In genomic region chr6:155787168-155787567, GRCh38 we compare ENCODE assay signal across 21 cellular contexts.
"Had no signal": no experiment of that assay in that cellular context is flagged by ENCODE, and none has a peak within 500 bp of the region (broad histone marks: within the 10 kb centered on the region; RNA-seq: fewer than 3 reads in every experiment).

No MANE protein-coding gene starts in this region.

- FAIRE-seq: endometrium, pancreas had no signal

- H3K4me1 ChIP-seq: left ventricle myocardium inferior, pancreas, psoas muscle, right atrium auricular region, thyroid gland had no signal

- H3K36me3 ChIP-seq: heart right ventricle, left ventricle myocardium inferior, neutrophil, pancreas, right atrium auricular region, thyroid gland had no signal

- H3K27me3 ChIP-seq: heart right ventricle, neutrophil, pancreas, right atrium auricular region, thyroid gland had no signal

- DNase-seq: activated CD4-positive, alpha-beta T cell treated with anti-CD3 and anti-CD28 coated beads for 1 hour; activated CD4-positive, alpha-beta T cell treated with anti-CD3 and anti-CD28 coated beads, Interleukin-2, amount 50 U/mL, for 1 hour; activated CD8-positive, alpha-beta T cell treated with anti-CD3 and anti-CD28 coated beads, Interleukin-2, amount 10 ng/mL, durations not matched to agents 7 days and 5 days; activated gamma-delta T cell; effector CD4-positive, alpha-beta T cell; foreskin fibroblast; heart right ventricle; immature natural killer cell; left ventricle myocardium inferior; midbrain; pancreas; psoas muscle; stimulated activated CD4-positive, alpha-beta T cell treated with anti-CD3 and anti-CD28 coated beads, Interleukin-12 subunit alpha, Interleukin-12 subunit beta, amount 100 ng/mL, for 4 hours; stimulated activated CD4-positive, alpha-beta T cell treated with anti-CD3 and anti-CD28 coated beads, Interleukin-4, amount 100 ng/mL, for 4 hours; substantia nigra; T-helper 9 cell; thyroid gland had no signal

- H3K27ac ChIP-seq: heart right ventricle, left ventricle myocardium inferior, neutrophil, pancreas, psoas muscle, right atrium auricular region, thyroid gland had no signal

- H3K4me3 ChIP-seq: heart right ventricle, left ventricle myocardium inferior, pancreas, psoas muscle, right atrium auricular region, thyroid gland had no signal

- H3K9me3 ChIP-seq: neutrophil, pancreas, psoas muscle, right atrium auricular region, thyroid gland had no signal

- ATAC-seq: activated CD8-positive, alpha-beta T cell treated with anti-CD3 and anti-CD28 coated beads, Interleukin-2, amount 10 ng/mL, durations not matched to agents 7 days and 5 days; heart right ventricle; natural killer cell treated with Interleukin-12 subunit alpha and Interleukin-12 subunit beta and Interleukin-15 and Interleukin-18, amount 100 ng/mL, for 72 hours; pancreas; psoas muscle had no signal
